In genomic region chr14:44962573-44963528, GRCh38 we compare ENCODE assay signal across 1 cellular context.
TF ChIP-seq lines count a peak whose summit lies in the region.

No MANE protein-coding gene starts in this region.

TF ChIP-seq in SK-N-SH, 30 proteins besides CTCF, POLR2A, EP300 and RAD21 (continued from another document):
- no peak for TF ChIP-seq REST (IDR thresholded peaks at IDR 0.05; ENCODE audit: low read depth, low read length)
- no peak for TF ChIP-seq GABPA (IDR thresholded peaks at IDR 0.05; ENCODE audit: low read depth)
